ENCODE assay signal across 8 cellular contexts in genomic region chr6:139376604-139377218, GRCh38. TPM values are rescaled to one million over a fixed set of nuclear protein-coding genes. Genes with fewer than 3 reads are reported as not detected.
DNase-seq lines count a peak whose midpoint lies in the region; ATAC-seq, FAIRE-seq and TF ChIP-seq lines count a peak whose summit lies in the region.

No MANE protein-coding gene starts in this region.

- intact Hi-C loops in activated T-helper 1 cell treated with anti-CD3 and anti-CD28 coated beads, Interleukin-12 subunit alpha, Interleukin-12 subunit beta, Interleukin-2, Interleukin-4 antibody, amounts not matched to agents 30 ng/mL and 10 ng/mL and 1 ng/mL, durations not matched to agents 14 hours and 24 hours and 36 hours (cut with micrococcal nuclease) = loop anchor here (5.0 to 10.0 kb wide), 3 partner anchors 71 to 548 kb away; no protein-coding TSS in a partner anchor

- peak in 2 of 3 experiments; percentile 2 to 14 for TF ChIP-seq CTCF in keratinocyte (optimal IDR thresholded peaks at IDR 0.05 in 1 of 3, IDR thresholded peaks at IDR 0.05 in 1 of 3, conservative IDR thresholded peaks at IDR 0.05 in 1 of 3; ENCODE audit: extremely low read depth in 1 of 3, insufficient read depth in 2 of 3, low read length in 3 of 3)

- H4K20me1 ChIP-seq in keratinocyte (ENCODE audit: control insufficient read depth, extremely low read depth, insufficient read depth, low read length) = no peaks in the 10 kb centered on the region

- peak overlapping the region; percentile 99 for H3K4me2 ChIP-seq in keratinocyte (ENCODE audit: control insufficient read depth, extremely low read depth, insufficient read depth, low read depth, low read length)

- peak overlapping the region; percentile 97 for H3K4me3 Mint-ChIP-seq in activated T-cell treated with anti-CD3 and anti-CD28 coated beads, Interleukin-2, amount 50 U/mL, for 4 hours
- H3K4me3 Mint-ChIP-seq in activated T-helper 1 cell treated with anti-CD3 and anti-CD28 coated beads, Interleukin-12 subunit alpha, Interleukin-12 subunit beta, Interleukin-2, Interleukin-4 antibody, amounts not matched to agents 30 ng/mL and 10 ng/mL and 1 ng/mL, durations not matched to agents 14 hours and 24 hours and 36 hours = peak overlapping the region; percentile 87

- ATAC-seq in activated T-cell treated with anti-CD3 and anti-CD28 coated beads, Interleukin-2, amount 50 U/mL, for 4 hours = no peak
- no peak for ATAC-seq in GM18873 (IDR thresholded peaks at IDR 0.05; ENCODE audit: low FRiP score, unreplicated experiment)

- H3K36me3 ChIP-seq in keratinocyte (ENCODE audit: control insufficient read depth in 2 of 2, extremely low read depth in 1 of 2, insufficient read depth in 2 of 2, low read length in 2 of 2) (no peaks in the 10 kb centered on the region), subcutaneous abdominal adipose tissue (ENCODE audit: control insufficient read depth in 5 of 5, insufficient read depth in 5 of 5, low read length in 5 of 5) (peaks cover 4 to 14% (median 10%) of the 10 kb centered on the region in 5 donors)

- peaks cover 18% of the 10 kb centered on the region for H3K79me2 ChIP-seq in keratinocyte (ENCODE audit: control insufficient read depth, insufficient read depth, low read length)

- H3K4me1 ChIP-seq in keratinocyte (ENCODE audit: control insufficient read depth, extremely low read depth, insufficient read depth, low read length) (peaks cover 35% of the 10 kb centered on the region), subcutaneous abdominal adipose tissue (ENCODE audit: control insufficient read depth in 5 of 5, insufficient read depth in 5 of 5, low read length in 5 of 5) (peaks cover 2 to 24% (median 19%) of the 10 kb centered on the region in 5 donors)

- no peaks in the 10 kb centered on the region for H3K9me3 Mint-ChIP-seq in activated T-cell treated with anti-CD3 and anti-CD28 coated beads, Interleukin-2, amount 50 U/mL, for 4 hours
- no peaks in the 10 kb centered on the region for H3K9me3 Mint-ChIP-seq in activated T-helper 1 cell treated with anti-CD3 and anti-CD28 coated beads, Interleukin-12 subunit alpha, Interleukin-12 subunit beta, Interleukin-2, Interleukin-4 antibody, amounts not matched to agents 30 ng/mL and 10 ng/mL and 1 ng/mL, durations not matched to agents 14 hours and 24 hours and 36 hours

- H3K27ac Mint-ChIP-seq in activated T-helper 1 cell treated with anti-CD3 and anti-CD28 coated beads, Interleukin-12 subunit alpha, Interleukin-12 subunit beta, Interleukin-2, Interleukin-4 antibody, amounts not matched to agents 30 ng/mL and 10 ng/mL and 1 ng/mL, durations not matched to agents 14 hours and 24 hours and 36 hours = no peak overlapping the region

- dilution Hi-C loops in keratinocyte (cut with MboI; ENCODE audit: extremely low pct_ligation_motif_present, low sequenced_read_pairs) = no loop called here

- H3K9ac ChIP-seq in keratinocyte (ENCODE audit: control insufficient read depth, extremely low read depth, insufficient read depth, low read length) = peak overlapping the region; percentile 88
- peak overlapping the region in 1 of 5 donors; percentile 89 for H3K9ac ChIP-seq in subcutaneous abdominal adipose tissue (ENCODE audit: low read length in 5 of 5)

- no peak for DNase-seq in activated T-cell treated with anti-CD3 and anti-CD28 coated beads, Interleukin-2, amount 50 U/mL, for 4 hours
- DNase-seq in activated T-cell treated with anti-CD3 and anti-CD28 coated beads for 4 hours (no peak), keratinocyte (ENCODE audit: low read depth, low spot score) (no peak), dedifferentiated amniotic fluid mesenchymal stem cell (ENCODE audit: extremely low spot score) (no peak), NCI-H1694 treated with DMSO at 0.1 percent for 48 hours (lab: John Stamatoyannopoulos, UW) (no peak)
- DNase-seq in activated T-helper 1 cell treated with anti-CD3 and anti-CD28 coated beads, Interleukin-12 subunit alpha, Interleukin-12 subunit beta, Interleukin-2, Interleukin-4 antibody, amounts not matched to agents 30 ng/mL and 10 ng/mL and 1 ng/mL, durations not matched to agents 14 hours and 24 hours and 36 hours (ENCODE audit: low spot score) = no peak

- H3K9me3 ChIP-seq in keratinocyte (ENCODE audit: control insufficient read depth, low read depth, low read length) (no peaks in the 10 kb centered on the region), subcutaneous abdominal adipose tissue (ENCODE audit: control insufficient read depth in 5 of 5, low read length in 5 of 5) (no peaks in the 10 kb centered on the region)

- peak overlapping the region; percentile 85 for H3K27ac ChIP-seq in keratinocyte (ENCODE audit: control insufficient read depth, insufficient read depth, low read length)
- peak overlapping the region; percentile 94 for H3K27ac ChIP-seq in subcutaneous abdominal adipose tissue (ENCODE audit: low read depth, low read length)

- H3K27me3 ChIP-seq in keratinocyte (ENCODE audit: control insufficient read depth, extremely low read depth, insufficient read depth, low read length) = no peaks in the 10 kb centered on the region
- H3K27me3 ChIP-seq in subcutaneous abdominal adipose tissue (ENCODE audit: control insufficient read depth in 5 of 5, insufficient read depth in 4 of 5, low read length in 5 of 5) = no peaks in the 10 kb centered on the region

- H3K27me3 Mint-ChIP-seq in activated T-cell treated with anti-CD3 and anti-CD28 coated beads, Interleukin-2, amount 50 U/mL, for 4 hours (ENCODE audit: low read depth) = no peaks in the 10 kb centered on the region
- peaks cover under 1% of the 10 kb centered on the region for H3K27me3 Mint-ChIP-seq in activated T-helper 1 cell treated with anti-CD3 and anti-CD28 coated beads, Interleukin-12 subunit alpha, Interleukin-12 subunit beta, Interleukin-2, Interleukin-4 antibody, amounts not matched to agents 30 ng/mL and 10 ng/mL and 1 ng/mL, durations not matched to agents 14 hours and 24 hours and 36 hours (ENCODE audit: insufficient read depth)

- FAIRE-seq in keratinocyte (lab: Jason Lieb, UNC) = no peak

- peak overlapping the region; percentile 98 for H2AFZ ChIP-seq in keratinocyte (ENCODE audit: control insufficient read depth, low read length)

- H3K4me1 Mint-ChIP-seq in activated T-cell treated with anti-CD3 and anti-CD28 coated beads, Interleukin-2, amount 50 U/mL, for 4 hours (ENCODE audit: low read depth) = peaks cover 23% of the 10 kb centered on the region
- peaks cover 21% of the 10 kb centered on the region for H3K4me1 Mint-ChIP-seq in activated T-helper 1 cell treated with anti-CD3 and anti-CD28 coated beads, Interleukin-12 subunit alpha, Interleukin-12 subunit beta, Interleukin-2, Interleukin-4 antibody, amounts not matched to agents 30 ng/mL and 10 ng/mL and 1 ng/mL, durations not matched to agents 14 hours and 24 hours and 36 hours (ENCODE audit: low read depth)

- peaks cover 9% of the 10 kb centered on the region for H3K36me3 Mint-ChIP-seq in activated T-cell treated with anti-CD3 and anti-CD28 coated beads, Interleukin-2, amount 50 U/mL, for 4 hours (ENCODE audit: insufficient read depth)
- H3K36me3 Mint-ChIP-seq in activated T-helper 1 cell treated with anti-CD3 and anti-CD28 coated beads, Interleukin-12 subunit alpha, Interleukin-12 subunit beta, Interleukin-2, Interleukin-4 antibody, amounts not matched to agents 30 ng/mL and 10 ng/mL and 1 ng/mL, durations not matched to agents 14 hours and 24 hours and 36 hours (ENCODE audit: low read depth) = peaks cover 11% of the 10 kb centered on the region

- H3K4me3 ChIP-seq in keratinocyte (ENCODE audit: control insufficient read depth in 2 of 3, extremely low read depth in 1 of 3, insufficient read depth in 2 of 3, low read depth in 1 of 3, low read length in 3 of 3) (peak overlapping the region; percentile 73 to 97 (median 87)), subcutaneous abdominal adipose tissue (ENCODE audit: low read depth in 1 of 5, low read length in 5 of 5) (peak overlapping the region; percentile 89 to 100 (median 96))

- peaks cover 3% of the 10 kb centered on the region for H3K9me1 ChIP-seq in keratinocyte (ENCODE audit: control insufficient read depth, extremely low read depth, insufficient read depth, low read length)

RNA-seq across cellular contexts. Expression of gene CITED2, which starts 2.3 kb away (rescaled TPM):
- 10 to 100 TPM; 35.3 to 61.8 (median 54.1) TPM for total RNA-seq in activated T-cell treated with anti-CD3 and anti-CD28 coated beads, Interleukin-2, amount 50 U/mL, for 4 hours
- total RNA-seq in activated T-helper 1 cell treated with anti-CD3 and anti-CD28 coated beads, Interleukin-12 subunit alpha, Interleukin-12 subunit beta, Interleukin-2, Interleukin-4 antibody, amounts not matched to agents 30 ng/mL and 10 ng/mL and 1 ng/mL, durations not matched to agents 14 hours and 24 hours and 36 hours = 72.5 and 73.7 TPM in 2 replicates
- 10.5 to 44.3 TPM (median 25.0 TPM) in 3 replicates for polyA plus RNA-seq in keratinocyte
- polyA plus RNA-seq in keratinocyte (2011; ENCODE audit: low read depth) = 86.6 TPM
- 24.9 and 28.1 TPM in 2 replicates for polyA plus RNA-seq in keratinocyte (2011; cell fraction: cytosol; rRNA removed)
- polyA plus RNA-seq in keratinocyte (2011; cell fraction: nucleus; rRNA removed) = 79.4 and 92.9 TPM in 2 replicates
- 18.8 and 79.3 TPM in 2 replicates for polyA plus RNA-seq in keratinocyte (2012; ENCODE audit: low replicate concordance)
- 4.8 to 10.5 TPM (median 5.4 TPM) in 3 replicates for polyA minus RNA-seq in keratinocyte
- 34.5 TPM for polyA minus RNA-seq in keratinocyte (2011; cell fraction: cytosol; rRNA and poly(A)+ RNA removed)
- polyA minus RNA-seq in keratinocyte (2011; cell fraction: nucleus; rRNA and poly(A)+ RNA removed) = 40.6 and 43.9 TPM in 2 replicates
